18 cellular contexts compared by ENCODE assay signal in genomic region chr17:73029021-73029420, GRCh38.
"Had no signal": no experiment of that assay in that cellular context is flagged by ENCODE, and none has a peak within 500 bp of the region (broad histone marks: within the 10 kb centered on the region; RNA-seq: fewer than 3 reads in every experiment).

No MANE protein-coding gene starts in this region.

- FAIRE-seq: RCC 7860 had no signal

- H3K36me3 ChIP-seq: SJSA1 had no signal

- H3K4me1 ChIP-seq: SJSA1 had no signal

- H3K27me3 ChIP-seq: SJSA1 had no signal

- DNase-seq: Kasumi-1, MM.1S, NCI-H1092 treated with DMSO at 0.1 percent for 48 hours, NCI-H1436, NCI-H187, NCI-H2029, NCI-H2081 treated with DMSO at 0.1 percent for 48 hours, NCI-H2171, NCI-H226, NCI-H510A, NCI-H774, Right ventricle myocardium superior, RPMI8226, SIG-M5 had no signal

- H3K4me3 ChIP-seq: SJSA1, SK-N-MC had no signal

- H3K27ac ChIP-seq: KMS-11, SJSA1, SK-N-MC had no signal
